In genomic region chr19:54011507-54012211, GRCh38 we compare ENCODE assay signal across 18 cellular contexts. TPM values are rescaled to one million over a fixed set of nuclear protein-coding genes. Genes with fewer than 3 reads are reported as not detected.
"Had no signal": no experiment of that assay in that cellular context is flagged by ENCODE, and none has a peak within 500 bp of the region (broad histone marks: within the 10 kb centered on the region; RNA-seq: fewer than 3 reads in every experiment).

No MANE protein-coding gene starts in this region.

- H3K36me3 ChIP-seq: colonic mucosa, gastroesophageal sphincter, right lobe of liver, thyroid gland, vagina had no signal

- H3K27ac Mint-ChIP-seq: activated naive CD4-positive, alpha-beta T cell treated with anti-CD3 and anti-CD28 coated beads for 36 hours; activated T-helper 17 cell treated with anti-CD3 and anti-CD28 coated beads, Interleukin-2, amount 50 U/mL, for 72 hours; progenitor cell of endocrine pancreas; stimulated activated effector memory CD8-positive, alpha-beta T cell treated with anti-CD3 and anti-CD28 coated beads, Interleukin-12 subunit alpha, Interleukin-12 subunit beta, amount 100 ng/mL, for 72 hours had no signal

- H3K9me3 ChIP-seq: colonic mucosa, gastroesophageal sphincter, right lobe of liver, thyroid gland, vagina had no signal

- H3K27ac ChIP-seq: colonic mucosa, gastroesophageal sphincter, right lobe of liver, thyroid gland, vagina, VCaP had no signal

- H3K4me3 ChIP-seq: colonic mucosa, gastroesophageal sphincter, right lobe of liver, thyroid gland, vagina had no signal

- DNase-seq: activated CD4-positive, alpha-beta T cell treated with anti-CD3 and anti-CD28 coated beads for 48 hours; activated CD8-positive, alpha-beta memory T cell treated with anti-CD3 and anti-CD28 coated beads for 24 hours; activated naive CD4-positive, alpha-beta T cell treated with anti-CD3 and anti-CD28 coated beads for 36 hours; activated T-cell treated with anti-CD3 and anti-CD28 coated beads for 4 hours; caudate nucleus; colonic mucosa; left ventricle myocardium superior; right lobe of liver; SW 1271; T1000; thyroid gland had no signal

- ATAC-seq: activated T-helper 17 cell treated with anti-CD3 and anti-CD28 coated beads, Interleukin-2, amount 50 U/mL, for 72 hours; gastroesophageal sphincter; left ventricle myocardium superior; stimulated activated effector memory CD8-positive, alpha-beta T cell treated with anti-CD3 and anti-CD28 coated beads, Interleukin-12 subunit alpha, Interleukin-12 subunit beta, amount 100 ng/mL, for 72 hours had no signal

- H3K4me3 Mint-ChIP-seq: activated naive CD4-positive, alpha-beta T cell treated with anti-CD3 and anti-CD28 coated beads for 36 hours; activated T-helper 17 cell treated with anti-CD3 and anti-CD28 coated beads, Interleukin-2, amount 50 U/mL, for 72 hours; stimulated activated effector memory CD8-positive, alpha-beta T cell treated with anti-CD3 and anti-CD28 coated beads, Interleukin-12 subunit alpha, Interleukin-12 subunit beta, amount 100 ng/mL, for 72 hours had no signal

- H3K9me3 Mint-ChIP-seq: activated naive CD4-positive, alpha-beta T cell treated with anti-CD3 and anti-CD28 coated beads for 36 hours; activated T-helper 17 cell treated with anti-CD3 and anti-CD28 coated beads, Interleukin-2, amount 50 U/mL, for 72 hours; stimulated activated effector memory CD8-positive, alpha-beta T cell treated with anti-CD3 and anti-CD28 coated beads, Interleukin-12 subunit alpha, Interleukin-12 subunit beta, amount 100 ng/mL, for 72 hours had no signal

- H3K4me1 ChIP-seq: colonic mucosa, gastroesophageal sphincter, right lobe of liver, thyroid gland, vagina had no signal

- H3K27me3 ChIP-seq: colonic mucosa, right lobe of liver, thyroid gland, vagina had no signal

- H3K36me3 Mint-ChIP-seq: stimulated activated effector memory CD8-positive, alpha-beta T cell treated with anti-CD3 and anti-CD28 coated beads, Interleukin-12 subunit alpha, Interleukin-12 subunit beta, amount 100 ng/mL, for 72 hours had no signal

RNA-seq across cellular contexts. Expression of gene CACNG6, which starts 20.2 kb away (rescaled TPM):
- total RNA-seq: activated naive CD4-positive, alpha-beta T cell treated with anti-CD3 and anti-CD28 coated beads for 36 hours; activated T-helper 17 cell treated with anti-CD3 and anti-CD28 coated beads, Interleukin-2, amount 50 U/mL, for 72 hours; colonic mucosa; gastroesophageal sphincter; left ventricle myocardium superior; mesenteric fat pad; right lobe of liver; thyroid gland; vagina had no signal

RNA-seq across cellular contexts. Expression of gene CACNG8, which starts 48.9 kb away (rescaled TPM):
- total RNA-seq: activated naive CD4-positive, alpha-beta T cell treated with anti-CD3 and anti-CD28 coated beads for 36 hours; mesenteric fat pad; thyroid gland; vagina had no signal

RNA-seq across cellular contexts. Expression of gene VSTM1, which starts 52.0 kb away (rescaled TPM):
- total RNA-seq: activated naive CD4-positive, alpha-beta T cell treated with anti-CD3 and anti-CD28 coated beads for 36 hours; activated T-helper 17 cell treated with anti-CD3 and anti-CD28 coated beads, Interleukin-2, amount 50 U/mL, for 72 hours; colonic mucosa; gastroesophageal sphincter; left ventricle myocardium superior; mesenteric fat pad; progenitor cell of endocrine pancreas; thyroid gland; vagina had no signal
